1 cellular context compared by ENCODE assay signal in genomic region chr20:26010224-26010941, GRCh38.
TF ChIP-seq lines count a peak whose summit lies in the region.
"Not testable (repeated sequence)": the region's sequence is repeated elsewhere in the genome, so short reads cannot be mapped to it uniquely, and the experiment has no call there.

No MANE protein-coding gene starts in this region.

TF ChIP-seq in HepG2, 621 proteins besides CTCF, POLR2A, EP300 and RAD21 (continued from another document and continues in another):
- not testable (repeated sequence) for TF ChIP-seq SOX13, FOXA1 (IDR thresholded peaks at IDR 0.05)
- TF ChIP-seq SOX13 (CRISPR knock-in tag; conservative IDR thresholded peaks at IDR 0.05 in 1 of 2, IDR thresholded peaks at IDR 0.05 in 1 of 2) (peak in 1 of 2 experiments; percentile 83; a peak in 2 of 4 replicates), ELF3 (CRISPR knock-in tag; IDR thresholded peaks at IDR 0.05) (peak; percentile 83), TFAP4 (IDR thresholded peaks at IDR 0.05; ENCODE audit: borderline replicate concordance, low read depth) (peak; percentile 63; the same call in 1 of the 2 replicates), PAX8 (CRISPR knock-in tag; IDR thresholded peaks at IDR 0.05; ENCODE audit: borderline replicate concordance) (0 out of 2 replicates have a peak, but pooled peaks have one; percentile 14), ZFX (CRISPR knock-in tag; IDR thresholded peaks at IDR 0.05; ENCODE audit: low read depth) (peak; percentile 55), SOX5 (CRISPR knock-in tag; IDR thresholded peaks at IDR 0.05; ENCODE audit: borderline replicate concordance) (peak; percentile 57; the same call in 1 of the 2 replicates), ZNF44 (CRISPR knock-in tag; IDR thresholded peaks at IDR 0.05) (0 out of 2 replicates have a peak, but pooled peaks have one; percentile 5), HMG20B (CRISPR knock-in tag; conservative IDR thresholded peaks at IDR 0.05) (0 out of 2 replicates have a peak, but pooled peaks have one; percentile 30), ZBTB8A (CRISPR knock-in tag; IDR thresholded peaks at IDR 0.05; ENCODE audit: borderline replicate concordance, low read depth) (0 out of 2 replicates have a peak, but pooled peaks have one; percentile 33), ETV6 (CRISPR knock-in tag; conservative IDR thresholded peaks at IDR 0.05) (0 out of 2 replicates have a peak, but pooled peaks have one; percentile 63), ZNF644 (CRISPR knock-in tag; IDR thresholded peaks at IDR 0.05; ENCODE audit: low read depth) (peak; percentile 33; the same call in 1 of the 2 replicates), SAP130 (CRISPR knock-in tag; IDR thresholded peaks at IDR 0.05; ENCODE audit: low read depth) (peak; percentile 40), KAT7 (CRISPR knock-in tag; IDR thresholded peaks at IDR 0.05; ENCODE audit: borderline replicate concordance) (0 out of 2 replicates have a peak, but pooled peaks have one; percentile 3), ZKSCAN8 (CRISPR knock-in tag; IDR thresholded peaks at IDR 0.05; ENCODE audit: borderline replicate concordance) (peak; percentile 86; the same call in 1 of the 2 replicates), ZFY (CRISPR knock-in tag; IDR thresholded peaks at IDR 0.05) (peak; percentile 8; the same call in 1 of the 2 replicates), ZNF646 (CRISPR knock-in tag; IDR thresholded peaks at IDR 0.05) (peak; percentile 83), RARA (CRISPR knock-in tag; IDR thresholded peaks at IDR 0.05) (peak; percentile 45; the same call in 1 of the 2 replicates), TAF1 (CRISPR knock-in tag; IDR thresholded peaks at IDR 0.05) (peak; percentile 20; the same call in 1 of the 2 replicates), ARID5B (CRISPR knock-in tag; IDR thresholded peaks at IDR 0.05) (peak; percentile 51), PRDM15 (CRISPR knock-in tag; IDR thresholded peaks at IDR 0.05) (peak; percentile 31; the same call in 1 of the 2 replicates), NKX3-1 (CRISPR knock-in tag; IDR thresholded peaks at IDR 0.05) (0 out of 2 replicates have a peak, but pooled peaks have one; percentile 30), ZC3H4 (CRISPR knock-in tag; IDR thresholded peaks at IDR 0.05; ENCODE audit: borderline replicate concordance) (peak; percentile 88), ZSCAN30 (CRISPR knock-in tag; IDR thresholded peaks at IDR 0.05) (peak; percentile 5; the same call in 1 of the 2 replicates), POLR2G (IDR thresholded peaks at IDR 0.05; ENCODE audit: low read depth, low read length) (peak; percentile 54), FOXA1 (CRISPR knock-in tag; IDR thresholded peaks at IDR 0.05) (0 out of 2 replicates have a peak, but pooled peaks have one; percentile 22), ARNTL (CRISPR knock-in tag; IDR thresholded peaks at IDR 0.05) (0 out of 2 replicates have a peak, but pooled peaks have one; percentile 30)
- TF ChIP-seq, protein P1, sequence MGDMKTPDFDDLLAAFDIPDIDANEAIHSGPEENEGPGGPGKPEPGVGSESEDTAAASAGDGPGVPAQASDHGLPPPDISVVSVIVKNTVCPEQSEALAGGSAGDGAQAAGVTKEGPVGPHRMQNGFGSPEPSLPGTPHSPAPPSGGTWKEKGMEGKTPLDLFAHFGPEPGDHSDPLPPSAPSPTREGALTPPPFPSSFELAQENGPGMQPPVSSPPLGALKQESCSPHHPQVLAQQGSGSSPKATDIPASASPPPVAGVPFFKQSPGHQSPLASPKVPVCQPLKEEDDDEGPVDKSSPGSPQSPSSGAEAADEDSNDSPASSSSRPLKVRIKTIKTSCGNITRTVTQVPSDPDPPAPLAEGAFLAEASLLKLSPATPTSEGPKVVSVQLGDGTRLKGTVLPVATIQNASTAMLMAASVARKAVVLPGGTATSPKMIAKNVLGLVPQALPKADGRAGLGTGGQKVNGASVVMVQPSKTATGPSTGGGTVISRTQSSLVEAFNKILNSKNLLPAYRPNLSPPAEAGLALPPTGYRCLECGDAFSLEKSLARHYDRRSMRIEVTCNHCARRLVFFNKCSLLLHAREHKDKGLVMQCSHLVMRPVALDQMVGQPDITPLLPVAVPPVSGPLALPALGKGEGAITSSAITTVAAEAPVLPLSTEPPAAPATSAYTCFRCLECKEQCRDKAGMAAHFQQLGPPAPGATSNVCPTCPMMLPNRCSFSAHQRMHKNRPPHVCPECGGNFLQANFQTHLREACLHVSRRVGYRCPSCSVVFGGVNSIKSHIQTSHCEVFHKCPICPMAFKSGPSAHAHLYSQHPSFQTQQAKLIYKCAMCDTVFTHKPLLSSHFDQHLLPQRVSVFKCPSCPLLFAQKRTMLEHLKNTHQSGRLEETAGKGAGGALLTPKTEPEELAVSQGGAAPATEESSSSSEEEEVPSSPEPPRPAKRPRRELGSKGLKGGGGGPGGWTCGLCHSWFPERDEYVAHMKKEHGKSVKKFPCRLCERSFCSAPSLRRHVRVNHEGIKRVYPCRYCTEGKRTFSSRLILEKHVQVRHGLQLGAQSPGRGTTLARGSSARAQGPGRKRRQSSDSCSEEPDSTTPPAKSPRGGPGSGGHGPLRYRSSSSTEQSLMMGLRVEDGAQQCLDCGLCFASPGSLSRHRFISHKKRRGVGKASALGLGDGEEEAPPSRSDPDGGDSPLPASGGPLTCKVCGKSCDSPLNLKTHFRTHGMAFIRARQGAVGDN (CRISPR knock-in tag; IDR thresholded peaks at IDR 0.05) = 0 out of 2 replicates have a peak, but pooled peaks have one; percentile 10
- TF ChIP-seq, protein P2, sequence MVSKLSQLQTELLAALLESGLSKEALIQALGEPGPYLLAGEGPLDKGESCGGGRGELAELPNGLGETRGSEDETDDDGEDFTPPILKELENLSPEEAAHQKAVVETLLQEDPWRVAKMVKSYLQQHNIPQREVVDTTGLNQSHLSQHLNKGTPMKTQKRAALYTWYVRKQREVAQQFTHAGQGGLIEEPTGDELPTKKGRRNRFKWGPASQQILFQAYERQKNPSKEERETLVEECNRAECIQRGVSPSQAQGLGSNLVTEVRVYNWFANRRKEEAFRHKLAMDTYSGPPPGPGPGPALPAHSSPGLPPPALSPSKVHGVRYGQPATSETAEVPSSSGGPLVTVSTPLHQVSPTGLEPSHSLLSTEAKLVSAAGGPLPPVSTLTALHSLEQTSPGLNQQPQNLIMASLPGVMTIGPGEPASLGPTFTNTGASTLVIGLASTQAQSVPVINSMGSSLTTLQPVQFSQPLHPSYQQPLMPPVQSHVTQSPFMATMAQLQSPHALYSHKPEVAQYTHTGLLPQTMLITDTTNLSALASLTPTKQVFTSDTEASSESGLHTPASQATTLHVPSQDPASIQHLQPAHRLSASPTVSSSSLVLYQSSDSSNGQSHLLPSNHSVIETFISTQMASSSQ (IDR thresholded peaks at IDR 0.05; ENCODE audit: low read depth) = not testable (repeated sequence)
- TF ChIP-seq, protein P2 (CRISPR knock-in tag; IDR thresholded peaks at IDR 0.05; ENCODE audit: borderline replicate concordance) = peak; percentile 53; the same call in 1 of the 2 replicates
